Comparison of ENCODE assay signal across 17 cellular contexts in genomic region chr9:89383030-89383720, GRCh38.
DNase-seq lines count a peak whose midpoint lies in the region; ATAC-seq and TF ChIP-seq lines count a peak whose summit lies in the region.
"Had no signal": no experiment of that assay in that cellular context is flagged by ENCODE, and none has a peak within 500 bp of the region (broad histone marks: within the 10 kb centered on the region; RNA-seq: fewer than 3 reads in every experiment).

No MANE protein-coding gene starts in this region.

- H3K4me3 Mint-ChIP-seq in CD4-positive, alpha-beta T cell = no peak overlapping the region
- peak overlapping the region; percentile 48 for H3K4me3 Mint-ChIP-seq in activated naive CD8-positive, alpha-beta T cell treated with anti-CD3 and anti-CD28 coated beads, Interleukin-2, amount 50 U/mL, for 24 hours
- no peak overlapping the region for H3K4me3 Mint-ChIP-seq in nephron progenitor cell
- H3K4me3 Mint-ChIP-seq: type B pancreatic cell had no signal

- POLR2A ChIA-PET in CD4-positive, alpha-beta T cell (lab: Charles Lee) = interaction anchor here (1.1 kb wide), 2 partner anchors 66 to 166 kb away, joined by 3 to 5 read pairs; no protein-coding TSS in a partner anchor

- H3K27ac ChIP-seq in CD4-positive, alpha-beta T cell (ENCODE audit: low read depth, low read length) = no peak overlapping the region
- H3K27ac ChIP-seq: prostate gland, SJCRH30 had no signal

- intact Hi-C loops in CD4-positive, alpha-beta T cell (cut with DNase I, micrococcal nuclease) = no loop called here
- intact Hi-C loops in left cardiac atrium (cut with DNase I) = no loop called here

- no peak for TF ChIP-seq CTCF in CD4-positive, alpha-beta T cell (IDR thresholded peaks at IDR 0.05)
- TF ChIP-seq CTCF in nephron progenitor cell (IDR thresholded peaks at IDR 0.05) = no peak

- no peaks in the 10 kb centered on the region for H3K27me3 Mint-ChIP-seq in CD4-positive, alpha-beta T cell
- H3K27me3 Mint-ChIP-seq in activated naive CD8-positive, alpha-beta T cell treated with anti-CD3 and anti-CD28 coated beads, Interleukin-2, amount 50 U/mL, for 24 hours = no peaks in the 10 kb centered on the region
- H3K27me3 Mint-ChIP-seq in nephron progenitor cell (ENCODE audit: low read depth, poor library complexity) = peaks cover 7% of the 10 kb centered on the region
- H3K27me3 Mint-ChIP-seq: type B pancreatic cell had no signal

- DNase-seq in CD4-positive, alpha-beta T cell = no peak
- DNase-seq in activated naive CD8-positive, alpha-beta T cell treated with anti-CD3 and anti-CD28 coated beads, Interleukin-2, amount 50 U/mL, for 24 hours = no peak
- DNase-seq in nephron progenitor cell (no peak), left cardiac atrium (no peak), SHP77 (lab: John Stamatoyannopoulos, UW) (no peak), SW480 (ENCODE audit: low spot score) (no peak)
- DNase-seq: caudate nucleus, DMS79 treated with DMSO at 0.1 percent for 48 hours, MM.1S, NCI-H187, SJCRH30, small intestine had no signal

- peak overlapping the region; percentile 71 for H3K27ac Mint-ChIP-seq in CD4-positive, alpha-beta T cell
- H3K27ac Mint-ChIP-seq in activated naive CD8-positive, alpha-beta T cell treated with anti-CD3 and anti-CD28 coated beads, Interleukin-2, amount 50 U/mL, for 24 hours = peak overlapping the region; percentile 91
- H3K27ac Mint-ChIP-seq in nephron progenitor cell = peak overlapping the region; percentile 77
- H3K27ac Mint-ChIP-seq: type B pancreatic cell had no signal

- peaks cover 99% of the 10 kb centered on the region for H3K36me3 Mint-ChIP-seq in CD4-positive, alpha-beta T cell (ENCODE audit: low read depth)
- peaks cover 77% of the 10 kb centered on the region for H3K36me3 Mint-ChIP-seq in activated naive CD8-positive, alpha-beta T cell treated with anti-CD3 and anti-CD28 coated beads, Interleukin-2, amount 50 U/mL, for 24 hours (ENCODE audit: low read depth)
- H3K36me3 Mint-ChIP-seq in nephron progenitor cell (ENCODE audit: low read depth) = peaks cover 50% of the 10 kb centered on the region

- no peak for ATAC-seq in CD4-positive, alpha-beta T cell (ENCODE audit: poor library complexity)
- peak; percentile 37 for ATAC-seq in activated naive CD8-positive, alpha-beta T cell treated with anti-CD3 and anti-CD28 coated beads, Interleukin-2, amount 50 U/mL, for 24 hours
- no peak for ATAC-seq in left cardiac atrium
- no peak for ATAC-seq in GM21423 (IDR thresholded peaks at IDR 0.05; ENCODE audit: unreplicated experiment)
- ATAC-seq: left lobe of liver had no signal

- peaks cover 29% of the 10 kb centered on the region for H3K4me1 Mint-ChIP-seq in CD4-positive, alpha-beta T cell (ENCODE audit: low read depth)
- peaks cover 53% of the 10 kb centered on the region for H3K4me1 Mint-ChIP-seq in activated naive CD8-positive, alpha-beta T cell treated with anti-CD3 and anti-CD28 coated beads, Interleukin-2, amount 50 U/mL, for 24 hours
- peaks cover 50% of the 10 kb centered on the region for H3K4me1 Mint-ChIP-seq in nephron progenitor cell

- no peaks in the 10 kb centered on the region for H3K27me3 ChIP-seq in CD4-positive, alpha-beta T cell (ENCODE audit: control insufficient read depth, insufficient read depth, low read length)

- no peaks in the 10 kb centered on the region for H3K9me3 Mint-ChIP-seq in CD4-positive, alpha-beta T cell
- no peaks in the 10 kb centered on the region for H3K9me3 Mint-ChIP-seq in activated naive CD8-positive, alpha-beta T cell treated with anti-CD3 and anti-CD28 coated beads, Interleukin-2, amount 50 U/mL, for 24 hours
- no peaks in the 10 kb centered on the region for H3K9me3 Mint-ChIP-seq in nephron progenitor cell
- H3K9me3 Mint-ChIP-seq: type B pancreatic cell had no signal

- CTCF ChIA-PET in CD4-positive, alpha-beta T cell (lab: Charles Lee) = no interaction called here

- H3K9me3 ChIP-seq in CD4-positive, alpha-beta T cell (ENCODE audit: control insufficient read depth, low read length) = no peaks in the 10 kb centered on the region
- H3K9me3 ChIP-seq: prostate gland, SJCRH30 had no signal

- peak; percentile 12 for TF ChIP-seq POLR2A in GM19193 (IDR thresholded peaks at IDR 0.05; ENCODE audit: extremely low read depth, insufficient read depth, insufficient read length)
